Comparison of ENCODE assay signal across 15 cellular contexts in genomic region chr14:105392161-105393090, GRCh38.
"Had no signal": no experiment of that assay in that cellular context is flagged by ENCODE, and none has a peak within 500 bp of the region (broad histone marks: within the 10 kb centered on the region; RNA-seq: fewer than 3 reads in every experiment).

No MANE protein-coding gene starts in this region.

- H3K9me3 ChIP-seq: breast epithelium, heart right ventricle, suprapubic skin had no signal

- H3K36me3 ChIP-seq: breast epithelium had no signal

- H3K27ac Mint-ChIP-seq: activated CD4-positive, alpha-beta memory T cell treated with anti-CD3 and anti-CD28 coated beads for 36 hours; naive thymus-derived CD4-positive, alpha-beta T cell; progenitor cell of endocrine pancreas had no signal

- H3K36me3 Mint-ChIP-seq: activated CD4-positive, alpha-beta memory T cell treated with anti-CD3 and anti-CD28 coated beads for 36 hours; activated naive CD8-positive, alpha-beta T cell treated with anti-CD3 and anti-CD28 coated beads for 36 hours; naive thymus-derived CD4-positive, alpha-beta T cell had no signal

- H3K27me3 Mint-ChIP-seq: activated CD4-positive, alpha-beta memory T cell treated with anti-CD3 and anti-CD28 coated beads for 36 hours; activated naive CD8-positive, alpha-beta T cell treated with anti-CD3 and anti-CD28 coated beads for 36 hours; naive thymus-derived CD4-positive, alpha-beta T cell; progenitor cell of endocrine pancreas had no signal

- H3K4me3 ChIP-seq: breast epithelium, heart right ventricle, suprapubic skin had no signal

- H3K4me1 ChIP-seq: breast epithelium had no signal

- ATAC-seq: activated T-cell treated with anti-CD3 and anti-CD28 coated beads, Interleukin-2, amount 50 U/mL, for 4 hours; heart right ventricle; naive thymus-derived CD4-positive, alpha-beta T cell; stimulated activated naive CD8-positive, alpha-beta T cell treated with anti-CD3 and anti-CD28 coated beads, Interleukin-15, Interleukin-2, amounts not matched to agents 100 U/mL and 50 U/mL, for 24 hours had no signal

- H3K4me3 Mint-ChIP-seq: activated CD4-positive, alpha-beta memory T cell treated with anti-CD3 and anti-CD28 coated beads for 36 hours; activated naive CD8-positive, alpha-beta T cell treated with anti-CD3 and anti-CD28 coated beads for 36 hours; activated T-cell treated with anti-CD3 and anti-CD28 coated beads, Interleukin-2, amount 50 U/mL, for 4 hours; naive thymus-derived CD4-positive, alpha-beta T cell had no signal

- H3K27ac ChIP-seq: breast epithelium, suprapubic skin had no signal

- H3K27me3 ChIP-seq: breast epithelium, heart right ventricle, suprapubic skin had no signal

- H3K9me3 Mint-ChIP-seq: activated CD4-positive, alpha-beta memory T cell treated with anti-CD3 and anti-CD28 coated beads for 36 hours; activated naive CD8-positive, alpha-beta T cell treated with anti-CD3 and anti-CD28 coated beads for 36 hours; activated T-cell treated with anti-CD3 and anti-CD28 coated beads, Interleukin-2, amount 50 U/mL, for 4 hours; naive thymus-derived CD4-positive, alpha-beta T cell had no signal

- DNase-seq: activated CD4-positive, alpha-beta memory T cell treated with anti-CD3 and anti-CD28 coated beads for 36 hours; activated effector memory CD4-positive, alpha-beta T cell treated with anti-CD3 and anti-CD28 coated beads, Interleukin-2, amount 50 U/mL, for 16 hours; activated naive CD8-positive, alpha-beta T cell treated with anti-CD3 and anti-CD28 coated beads for 36 hours; activated T-cell treated with anti-CD3 and anti-CD28 coated beads, Interleukin-2, amount 50 U/mL, for 4 hours; foreskin melanocyte; kidney glomerular epithelial cell; naive thymus-derived CD4-positive, alpha-beta T cell; stimulated activated CD4-positive, alpha-beta T cell treated with anti-CD3 and anti-CD28 coated beads, Interleukin-4, amount 100 ng/mL, for 1 hour; stimulated activated CD8-positive, alpha-beta memory T cell treated with anti-CD3 and anti-CD28 coated beads, Interleukin-4, amount 100 ng/mL, for 48 hours; stimulated activated naive CD8-positive, alpha-beta T cell treated with anti-CD3 and anti-CD28 coated beads, Interleukin-15, Interleukin-2, amounts not matched to agents 100 U/mL and 50 U/mL, for 24 hours; T-helper 9 cell had no signal
